Comparison of ENCODE assay signal across 23 cellular contexts in genomic region chr1:98344726-98345125, GRCh38.
DNase-seq lines count a peak whose midpoint lies in the region; ATAC-seq and TF ChIP-seq lines count a peak whose summit lies in the region.
"Had no signal": no experiment of that assay in that cellular context is flagged by ENCODE, and none has a peak within 500 bp of the region (broad histone marks: within the 10 kb centered on the region; RNA-seq: fewer than 3 reads in every experiment).

No MANE protein-coding gene starts in this region.

- no peak overlapping the region for H3K4me3 ChIP-seq in IMR-90 (ENCODE audit: insufficient read depth, low read depth, low read length)
- H3K4me3 ChIP-seq: Peyer's patch had no signal

- H3K14ac ChIP-seq in IMR-90 (replicated peaks; ENCODE audit: low read depth, low read length), result 0 out of 2 replicates have a peak overlapping the region, but pooled peaks have one; percentile 36

- no peaks in the 10 kb centered on the region for H3K9me3 ChIP-seq in IMR-90 (ENCODE audit: control insufficient read depth, insufficient read depth, low read length)
- H3K9me3 ChIP-seq: Caco-2, Peyer's patch had no signal

- TF ChIP-seq CTCF in IMR-90 (conservative IDR thresholded peaks at IDR 0.05; ENCODE audit: low read depth, low read length), result no peak

- H3K27me3 ChIP-seq in IMR-90 (ENCODE audit: control insufficient read depth, insufficient read depth, low read length), result no peaks in the 10 kb centered on the region
- H3K27me3 ChIP-seq: Peyer's patch had no signal

- no peak for TF ChIP-seq POLR2A in IMR-90 (IDR thresholded peaks at IDR 0.05; ENCODE audit: low read depth, low read length)

- dilution Hi-C loops in IMR-90 (cut with HindIII; ENCODE audit: low sequenced_read_pairs, unreplicated experiment), result no loop called here

- no peak overlapping the region for H4K91ac ChIP-seq in IMR-90 (ENCODE audit: insufficient read depth, low read depth, low read length)

- no TSS peak for BruUV-seq in IMR-90 (replicated peaks; lab: Mats Ljungman, UMichigan)

- no peak overlapping the region for H2AK9ac ChIP-seq in IMR-90 (replicated peaks; ENCODE audit: low read depth, low read length, poor library complexity)

- no peak overlapping the region for H3K18ac ChIP-seq in IMR-90 (ENCODE audit: low read depth, low read length)

- no peak overlapping the region for H3K56ac ChIP-seq in IMR-90 (ENCODE audit: extremely low read depth, insufficient read depth, low read length)

- H3K4me1 ChIP-seq in IMR-90 (ENCODE audit: control insufficient read depth, insufficient read depth, low read length), result no peaks in the 10 kb centered on the region; the same call in 1 of the 2 replicates
- H3K4me1 ChIP-seq: Caco-2, Peyer's patch had no signal

- H3K4ac ChIP-seq in IMR-90 (ENCODE audit: low read depth, low read length), result no peak overlapping the region

- H3K27ac ChIP-seq in IMR-90 (ENCODE audit: insufficient read depth, low read length) (no peak overlapping the region), caudate nucleus (ENCODE audit: low read depth, low read length) (no peak overlapping the region)
- H3K27ac ChIP-seq: Peyer's patch had no signal

- no peaks in the 10 kb centered on the region for H3K36me3 ChIP-seq in IMR-90 (ENCODE audit: control insufficient read depth, insufficient read depth, low read length)
- H3K36me3 ChIP-seq: Peyer's patch had no signal

- POLR2A ChIA-PET in IMR-90 (lab: Charles Lee; ENCODE audit: unreplicated experiment), result no interaction called here

- no peak overlapping the region for H2BK20ac ChIP-seq in IMR-90 (ENCODE audit: low read depth, low read length)

- H2BK15ac ChIP-seq in IMR-90 (ENCODE audit: low read depth, low read length), result no peak overlapping the region

- CTCF ChIA-PET in IMR-90 (lab: Yijun Ruan, JAX), result no interaction called here

- 0 out of 2 replicates have a peak overlapping the region, but pooled peaks have one; percentile 12 for H3K23ac ChIP-seq in IMR-90 (ENCODE audit: low read depth, low read length)

- H4K20me1 ChIP-seq in IMR-90 (ENCODE audit: insufficient read depth, low read length), result no peaks in the 10 kb centered on the region

- H4K8ac ChIP-seq in IMR-90 (ENCODE audit: low read depth in 2 of 2, low read length in 2 of 2), result no peak overlapping the region

- WGBS in IMR-90 (ENCODE audit: extremely low coverage in 2 of 2, insufficient read length in 1 of 2), 2 experiments, result no CpG with 5 or more reads among the region's 3 CpGs

- intact Hi-C loops in IMR-90 (cut with micrococcal nuclease), result no loop called here

- in situ Hi-C loops in IMR-90 (cut with MboI; ENCODE audit: low sequenced_read_pairs), result no loop called here

- H2BK5ac ChIP-seq in IMR-90 (ENCODE audit: low read depth, low read length, poor library complexity, severe bottlenecking), result no peak overlapping the region

- no peak overlapping the region for H4K5ac ChIP-seq in IMR-90 (ENCODE audit: low read depth, low read length)

- ATAC-seq in IMR-90 (ENCODE audit: low read depth) (no peak), HG02973 (IDR thresholded peaks at IDR 0.05; ENCODE audit: unreplicated experiment) (no peak)
- ATAC-seq: HCT116 had no signal

- H2AK5ac ChIP-seq in IMR-90 (ENCODE audit: low read depth, low read length), result no peak overlapping the region

- peaks cover 5% of the 10 kb centered on the region for H3K9me1 ChIP-seq in IMR-90 (ENCODE audit: insufficient read depth, low read length)

- no peak overlapping the region for H3K9ac ChIP-seq in IMR-90 (ENCODE audit: low read depth, low read length)

- peak; percentile 38 for DNase-seq in Daoy (ENCODE audit: low read depth)
- DNase-seq in IMR-90, result no peak
- peak; percentile 90 for DNase-seq in dermis blood vessel endothelial cell
- DNase-seq in pulmonary artery endothelial cell (ENCODE audit: low read depth, low spot score), result peak; percentile 83
- DNase-seq in caudate nucleus (lab: John Stamatoyannopoulos, UW), result no peak
- DNase-seq in COR-L47 (lab: John Stamatoyannopoulos, UW), result no peak
- DNase-seq: Caco-2; CD4-positive, CD25-positive, alpha-beta regulatory T cell; DMS 273 treated with DMSO at 0.1 percent for 48 hours; DND-41; GDM1; GOT3; KG1; NCI-H1092 treated with DMSO at 0.1 percent for 48 hours; NCI-H146; NCI-H2029; NCI-H2227 treated with DMSO at 0.1 percent for 48 hours; NCI-H510A; NCI-H82; Peyer's patch; T-helper 1 cell had no signal

- H3K4me2 ChIP-seq in IMR-90 (ENCODE audit: low read depth, low read length), result no peak overlapping the region

- H2BK120ac ChIP-seq in IMR-90 (ENCODE audit: low read depth, low read length), result no peak overlapping the region

- no peak for TF ChIP-seq RAD21 in IMR-90 (IDR thresholded peaks at IDR 0.05; ENCODE audit: low read length)

- no peaks in the 10 kb centered on the region for H3K79me1 ChIP-seq in IMR-90 (ENCODE audit: low read depth in 1 of 2, low read length in 2 of 2)

- H2AFZ ChIP-seq in IMR-90 (replicated peaks; ENCODE audit: low read length, poor library complexity), result no peak overlapping the region

TF ChIP-seq in IMR-90, 13 proteins besides CTCF, POLR2A, EP300 and RAD21:
- no peak for TF ChIP-seq RFX5 (IDR thresholded peaks at IDR 0.05; ENCODE audit: low read depth, low read length)
- TF ChIP-seq BHLHE40 (IDR thresholded peaks at IDR 0.05; ENCODE audit: low read depth, low read length), result no peak
- TF ChIP-seq MAZ (IDR thresholded peaks at IDR 0.05; ENCODE audit: borderline replicate concordance, low read depth, low read length), result no peak
- no peak for TF ChIP-seq USF2 (IDR thresholded peaks at IDR 0.05; ENCODE audit: low read depth, low read length)

Comparison
In these comparisons a context has a peak if more than half of its experiments do, and no peak if none do; other contexts are left out.
1. DNase-seq: peak in Daoy (single experiment), dermis blood vessel endothelial cell (single experiment) and pulmonary artery endothelial cell (single experiment); none in IMR-90 (single experiment), caudate nucleus (0 of 61) and COR-L47 (single experiment).